In the genomic region with DNA sequence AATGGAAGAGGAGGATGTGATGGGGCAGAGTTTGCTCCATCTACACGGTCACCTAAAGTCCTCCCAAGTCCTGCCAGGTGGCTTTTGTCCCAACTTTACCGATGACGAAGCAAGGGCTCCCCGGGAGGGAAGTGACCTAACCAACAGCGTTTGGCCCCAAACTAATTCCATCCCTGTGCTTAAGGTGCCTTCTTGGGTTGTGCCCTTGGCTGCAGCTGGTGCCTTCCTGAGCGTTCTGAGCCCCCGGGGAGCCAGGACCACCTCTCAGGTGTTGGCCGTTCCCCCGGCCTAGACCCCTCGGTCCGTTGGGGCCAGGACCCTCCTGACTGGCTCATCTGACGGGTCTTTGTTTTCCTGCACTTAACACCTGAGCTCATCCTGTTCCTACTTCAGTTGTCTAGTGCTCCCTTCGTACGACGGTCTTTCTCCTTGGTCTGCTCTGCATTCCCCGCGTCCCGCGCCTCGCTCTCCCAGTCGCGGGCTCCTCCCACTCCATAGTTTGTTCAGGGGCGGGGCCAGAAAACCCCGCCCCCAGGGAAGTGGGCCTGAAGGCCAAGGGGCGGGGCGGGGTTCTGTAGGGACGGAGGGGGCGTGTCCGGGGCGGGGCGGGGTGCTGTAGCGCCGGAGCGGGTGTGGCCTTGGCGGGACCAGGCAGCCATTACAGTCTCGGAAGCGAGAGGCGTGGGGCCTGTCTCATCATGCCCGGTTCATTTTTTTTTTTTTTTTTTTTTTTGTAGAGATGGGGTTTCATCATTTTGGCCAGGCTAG, we compare ENCODE assay signal across 9 cellular contexts. TPM values are rescaled to one million over a fixed set of nuclear protein-coding genes. Genes with fewer than 3 reads are reported as not detected.
DNase-seq lines count a peak whose midpoint lies in the region; ATAC-seq and TF ChIP-seq lines count a peak whose summit lies in the region.
"Had no signal": no experiment of that assay in that cellular context is flagged by ENCODE, and none has a peak within 500 bp of the region (broad histone marks: within the 10 kb centered on the region; RNA-seq: fewer than 3 reads in every experiment).

No MANE protein-coding gene starts in this region.

- H3K9ac ChIP-seq in HCT116 (ENCODE audit: low read length): 0 out of 2 replicates have a peak overlapping the region, but pooled peaks have one; percentile 26

- peak overlapping the region; percentile 70 for H3K4me3 Mint-ChIP-seq in Calu3 (ENCODE audit: low read depth, unreplicated experiment)
- peak overlapping the region; percentile 74 to 85 (median 82) for H3K4me3 Mint-ChIP-seq in brain

- H3K27ac ChIP-seq in HCT116 (ENCODE audit: low read depth, low read length): peak overlapping the region; percentile 46
- peak overlapping the region; percentile 2 to 84 (median 72) for H3K27ac ChIP-seq in spleen

- DNase-seq in Calu3 (peak; percentile 93), HCT116 (ENCODE audit: low read depth, low spot score) (peak; percentile 81), NCI-H1930 (lab: John Stamatoyannopoulos, UW) (peak; percentile 86 to 95), UCSD-AML1 (lab: John Stamatoyannopoulos, UW; ENCODE audit: unreplicated experiment) (peak; percentile 96), spleen (peak; percentile 97), middle frontal gyrus (ENCODE audit: extremely low spot score, low spot score) (no peak)

- TF ChIP-seq RAD21 in HCT116 (IDR thresholded peaks at IDR 0.05; ENCODE audit: low read depth): no peak

- H3K4me1 Mint-ChIP-seq in Calu3 (ENCODE audit: low read depth, unreplicated experiment) (peaks cover 30% of the 10 kb centered on the region), brain (peaks cover 48% of the 10 kb centered on the region)

- no peaks in the 10 kb centered on the region for H4K20me1 ChIP-seq in HCT116 (ENCODE audit: insufficient read depth)

- H3K27me3 ChIP-seq in HCT116 (ENCODE audit: insufficient read depth, low read length) (no peaks in the 10 kb centered on the region), spleen (replicated peaks in 1 of 7) (no peaks in the 10 kb centered on the region)

- RAD21 ChIA-PET in HCT116 (lab: Charles Lee; ENCODE audit: low non-redundant PET in 1 of 2, low total read pairs in 2 of 2, uncharacterized antibody in 2 of 2, unreplicated experiment in 2 of 2): no interaction called here

- no peaks in the 10 kb centered on the region for H3K79me2 ChIP-seq in HCT116 (ENCODE audit: insufficient read depth, low read length)

- H3K36me3 ChIP-seq in HCT116 (ENCODE audit: control insufficient read depth in 1 of 2, insufficient read depth in 2 of 2, low read length in 2 of 2): no peaks in the 10 kb centered on the region
- no peaks in the 10 kb centered on the region for H3K36me3 ChIP-seq in spleen

- H3K27ac Mint-ChIP-seq in Calu3 (ENCODE audit: unreplicated experiment) (peak overlapping the region; percentile 53), brain (peak overlapping the region in 4 of 5 experiments; percentile 33 to 87 (median 60))

- H3K36me3 Mint-ChIP-seq in Calu3 (ENCODE audit: insufficient read depth, unreplicated experiment) (peaks cover 23% of the 10 kb centered on the region), brain (no peaks in the 10 kb centered on the region)

- peak overlapping the region; percentile 5 to 29; a peak in 3 of 4 replicates for H3K4me3 ChIP-seq in HCT116 (replicated peaks in 1 of 2; ENCODE audit: low read depth in 1 of 2, low read length in 2 of 2)
- peak overlapping the region; percentile 95 for H3K4me3 ChIP-seq in iPS-18c (ENCODE audit: insufficient read depth, low read depth, low read length)
- H3K4me3 ChIP-seq in spleen: peak overlapping the region in 5 of 8 donors; percentile 9 to 63 (median 22)

- H2AFZ ChIP-seq in HCT116 (ENCODE audit: low read depth, low read length, poor library complexity, severe bottlenecking): no peak overlapping the region

- BruUV-seq in Calu3 (replicated peaks; lab: Mats Ljungman, UMichigan): no TSS peak
- no TSS peak for BruUV-seq in HCT116 (replicated peaks; lab: Mats Ljungman, UMichigan)

- no peak for TF ChIP-seq POLR2A in HCT116 (IDR thresholded peaks at IDR 0.05; ENCODE audit: borderline replicate concordance, extremely low read depth, insufficient read depth, insufficient read length)
- TF ChIP-seq POLR2A in spleen (IDR thresholded peaks at IDR 0.05): no peak

- peaks cover 16 to 28% of the 10 kb centered on the region in 2 experiments for H3K4me1 ChIP-seq in HCT116 (ENCODE audit: control insufficient read depth in 1 of 2, insufficient read depth in 2 of 2, low read length in 2 of 2)
- peaks cover 29 to 72% (median 50%) of the 10 kb centered on the region in 6 donors for H3K4me1 ChIP-seq in spleen

- H3K9me3 Mint-ChIP-seq in Calu3 (ENCODE audit: low read depth, unreplicated experiment) (no peaks in the 10 kb centered on the region), brain (peaks cover 0 to 5% (median 0%) of the 10 kb centered on the region in 5 experiments)

- H3K9me3 ChIP-seq in HCT116 (ENCODE audit: control insufficient read depth in 1 of 2, insufficient read depth in 1 of 2, low read depth in 1 of 2, low read length in 2 of 2) (no peaks in the 10 kb centered on the region), iPS-18c (ENCODE audit: control insufficient read depth, insufficient read depth, low read length) (no peaks in the 10 kb centered on the region), spleen (no peaks in the 10 kb centered on the region)

- peaks cover 30% of the 10 kb centered on the region for H3K27me3 Mint-ChIP-seq in Calu3 (ENCODE audit: unreplicated experiment)
- H3K27me3 Mint-ChIP-seq in brain: peaks cover 58% of the 10 kb centered on the region

- ATAC-seq in HCT116: peak; percentile 85

- peak overlapping the region; percentile 67 for H3K4me2 ChIP-seq in HCT116 (ENCODE audit: low read length)

- intact Hi-C loops in Calu3 (cut with micrococcal nuclease; ENCODE audit: unreplicated experiment) (no loop called here), HCT116 (cut with micrococcal nuclease) (no loop called here), spleen (cut with DNase I; ENCODE audit: low total_unique reads) (no loop called here)

- WGBS in spleen, 5 donors: 5 to 11% (median 9%) methylated on average over 34 to 39 of the region's 39 CpGs

- POLR2A ChIA-PET in HCT116 (lab: Charles Lee): no interaction called here

- TF ChIP-seq CTCF in Calu3 (IDR thresholded peaks at IDR 0.05; ENCODE audit: unreplicated experiment) (no peak), HCT116 (IDR thresholded peaks at IDR 0.05 in 2 of 3, conservative IDR thresholded peaks at IDR 0.05 in 1 of 3; ENCODE audit: borderline replicate concordance in 1 of 3, insufficient read depth in 1 of 3, low read depth in 2 of 3, low read length in 2 of 3) (no peak), brain (conservative IDR thresholded peaks at IDR 0.05) (no peak), spleen (IDR thresholded peaks at IDR 0.05 in 8 of 11, conservative IDR thresholded peaks at IDR 0.05 in 3 of 11) (peak in 2 of 11 experiments; percentile 20 to 23)

- H3K9me2 ChIP-seq in HCT116 (ENCODE audit: insufficient read depth): no peaks in the 10 kb centered on the region

- CTCF ChIA-PET in Calu3 (lab: Charles Lee): interaction anchor here (0.6 kb wide), 1 partner anchor 443 kb away, joined by 4 read pairs; no protein-coding TSS in a partner anchor
- CTCF ChIA-PET in HCT116 (lab: Charles Lee): interaction anchor here (3.0 kb wide), 1 partner anchor 30 kb away, joined by 8 read pairs; no protein-coding TSS in a partner anchor

TF ChIP-seq in HCT116, 20 proteins besides CTCF, POLR2A, EP300 and RAD21:
- TF ChIP-seq CEBPB (IDR thresholded peaks at IDR 0.05; ENCODE audit: low read depth) (no peak), POLR2AphosphoS5 (IDR thresholded peaks at IDR 0.05; ENCODE audit: low read depth, low read length) (peak; percentile 44), YY1 (IDR thresholded peaks at IDR 0.05; ENCODE audit: extremely low read depth, insufficient replicate concordance, low read depth, low read length) (peak; percentile 82)

RNA-seq across cellular contexts. Expression of a gene that starts 0.8 kb away (rescaled TPM):
- total RNA-seq in Calu3 (2022) (not detected in 2 replicates), HCT116 (2021; ENCODE audit: unreplicated experiment) (0.76 TPM), spleen (under 1 TPM in 1 of 7 donors, not detected in 6; 0.85 TPM)
- 0.08 and 0.10 TPM in 2 replicates for polyA plus RNA-seq in HCT116 (2012)
- polyA plus RNA-seq in brain (ENCODE audit: insufficient read depth, low read depth, low replicate concordance) (not detected), spleen (under 1 TPM in 2 of 3 donors, not detected in 1; 0.02 to 0.06 TPM)
- polyA plus RNA-seq: adipose tissue had no signal

RNA-seq across cellular contexts. Expression of a gene that starts 12.5 kb away (rescaled TPM):
- total RNA-seq in Calu3 (2022): 17.2 and 17.7 TPM in 2 replicates
- 17.0 TPM for total RNA-seq in HCT116 (2021; ENCODE audit: unreplicated experiment)
- polyA plus RNA-seq in HCT116 (2012): 14.3 and 14.9 TPM in 2 replicates
- 25.2 TPM for polyA plus RNA-seq in brain (ENCODE audit: insufficient read depth, low read depth, low replicate concordance)
- total RNA-seq in spleen: 10 to 100 TPM in 1 of 7 donors, 1 to 10 TPM in 6; 4.1 to 10.4 (median 5.3) TPM
- 10 to 100 TPM in 1 of 3 donors, 1 to 10 TPM in 2; 3.5 to 14.2 (median 6.9) TPM for polyA plus RNA-seq in spleen

RNA-seq across cellular contexts. Expression of a gene that starts 34.5 kb away (rescaled TPM):
- total RNA-seq in Calu3 (2022) (81.8 and 89.0 TPM in 2 replicates), HCT116 (2021; ENCODE audit: unreplicated experiment) (13.7 TPM), spleen (100 to 1,000 TPM; 171 to 414 (median 309) TPM)
- 8.7 and 9.9 TPM in 2 replicates for polyA plus RNA-seq in HCT116 (2012)
- polyA plus RNA-seq in brain (ENCODE audit: insufficient read depth, low read depth, low replicate concordance) (10.6 TPM), spleen (100 to 1,000 TPM; 256 to 624 (median 277) TPM)

RNA-seq across cellular contexts. Expression of a gene that starts 34.9 kb away (rescaled TPM):
- total RNA-seq in Calu3 (2022): 9.8 and 11.8 TPM in 2 replicates
- 11.0 TPM for total RNA-seq in HCT116 (2021; ENCODE audit: unreplicated experiment)
- 9.4 and 10.3 TPM in 2 replicates for polyA plus RNA-seq in HCT116 (2012)
- 30.4 TPM for polyA plus RNA-seq in brain (ENCODE audit: insufficient read depth, low read depth, low replicate concordance)
- 10 to 100 TPM in 1 of 7 donors, 1 to 10 TPM in 6; 6.8 to 11.4 (median 7.9) TPM for total RNA-seq in spleen
- polyA plus RNA-seq in spleen: 1 to 10 TPM; 2.4 to 5.9 (median 2.9) TPM

RNA-seq across cellular contexts. Expression of a gene that starts 53.6 kb away (rescaled TPM):
- total RNA-seq in Calu3 (2022) (0.27 and 0.31 TPM in 2 replicates), HCT116 (2021; ENCODE audit: unreplicated experiment) (2.5 TPM), spleen (100 to 1,000 TPM in 4 of 7 donors, 10 to 100 TPM in 3; 24.3 to 282 (median 113) TPM)
- 3.8 and 4.7 TPM in 2 replicates for polyA plus RNA-seq in HCT116 (2012)
- polyA plus RNA-seq in brain (ENCODE audit: insufficient read depth, low read depth, low replicate concordance) (0.34 TPM), spleen (10 to 100 TPM in 2 of 3 donors, 1 to 10 TPM in 1; 2.7 to 45.0 (median 41.9) TPM)

Comparison
In these comparisons a context has a peak if more than half of its experiments do, and no peak if none do; other contexts are left out.
1. H3K4me3 ChIP-seq: peak in every context shown above with its lines; median percentile 95 in iPS-18c; 22 in spleen; 17 in HCT116.